8 cellular contexts compared by ENCODE assay signal in the genomic region with DNA sequence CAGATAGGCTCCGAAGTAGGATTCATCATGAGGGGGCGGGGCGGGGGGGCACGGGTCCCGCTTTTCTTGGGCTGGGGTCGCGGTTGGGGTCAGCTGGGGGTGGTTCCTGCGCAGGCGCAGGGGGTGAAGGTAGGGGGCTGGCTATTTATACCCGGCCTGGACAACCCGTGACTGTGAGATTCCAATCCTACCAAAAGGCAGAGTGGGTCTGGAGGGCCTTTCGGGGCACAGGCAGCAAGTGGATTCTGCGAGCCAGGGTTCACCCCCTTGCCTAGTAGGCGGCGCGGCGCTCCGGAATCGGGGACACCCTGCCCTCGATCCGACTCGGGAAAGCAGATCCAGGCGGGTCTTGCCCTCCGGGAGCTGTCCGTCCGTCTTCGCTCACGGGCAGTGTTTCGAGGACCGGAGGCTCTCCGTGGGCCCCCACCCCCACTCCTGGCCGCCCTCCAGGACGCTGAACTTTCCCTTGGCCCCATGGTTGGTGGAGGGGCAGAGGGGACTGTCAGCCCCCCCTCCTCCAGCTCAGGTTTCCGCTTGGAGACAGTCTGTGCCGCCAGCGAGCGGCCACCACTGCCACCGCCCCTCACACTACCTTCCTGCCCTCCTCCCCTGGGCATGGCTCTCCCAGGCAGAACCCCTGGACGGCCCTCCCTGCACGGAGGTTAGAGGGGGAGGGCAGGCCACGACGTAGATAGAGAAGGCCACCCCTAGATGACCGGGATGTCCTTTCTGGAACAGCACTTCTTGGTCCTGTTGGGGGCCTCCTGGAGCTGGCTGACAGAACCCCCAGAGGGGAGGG. TPM values are rescaled to one million over a fixed set of nuclear protein-coding genes. Genes with fewer than 3 reads are reported as not detected.
DNase-seq lines count a peak whose midpoint lies in the region; TF ChIP-seq lines count a peak whose summit lies in the region.

No MANE protein-coding gene starts in this region.

- no peak overlapping the region for H3K27ac Mint-ChIP-seq in Calu3 (ENCODE audit: unreplicated experiment)
- H3K27ac Mint-ChIP-seq in neural progenitor cell: no peak overlapping the region

- peak overlapping the region; percentile 76 for H3K4me2 ChIP-seq in neural progenitor cell

- TF ChIP-seq CTCF in Calu3 (IDR thresholded peaks at IDR 0.05; ENCODE audit: unreplicated experiment) (no peak), Peyer's patch (IDR thresholded peaks at IDR 0.05) (no peak), esophagus squamous epithelium (IDR thresholded peaks at IDR 0.05) (no peak), neural progenitor cell (IDR thresholded peaks at IDR 0.05) (no peak)

- H3K4me3 Mint-ChIP-seq in Calu3 (ENCODE audit: low read depth, unreplicated experiment) (peak overlapping the region; percentile 75), neural progenitor cell (peak overlapping the region; percentile 88)

- H3K4me1 Mint-ChIP-seq in Calu3 (ENCODE audit: low read depth, unreplicated experiment): peaks cover 16% of the 10 kb centered on the region
- peaks cover 18% of the 10 kb centered on the region for H3K4me1 Mint-ChIP-seq in neural progenitor cell

- CTCF ChIA-PET in Calu3 (lab: Charles Lee): no interaction called here

- WGBS in esophagus squamous epithelium, 2 donors: 31% methylated on average over 14 of the region's 43 CpGs; no CpG with 5 or more reads in 1 of the 2 donors

- DNase-seq in Calu3: no peak
- no peak for DNase-seq in Peyer's patch
- DNase-seq in esophagus squamous epithelium (lab: John Stamatoyannopoulos, UW): no peak
- no peak for DNase-seq in neural progenitor cell (ENCODE audit: low spot score)
- DNase-seq in NK-92 (lab: John Stamatoyannopoulos, UW; ENCODE audit: unreplicated experiment): no peak
- DNase-seq in AG08396 (ENCODE audit: low spot score): no peak
- no peak for DNase-seq in NCI-H1048 (lab: John Stamatoyannopoulos, UW)
- no peak for DNase-seq in stimulated activated CD8-positive, alpha-beta memory T cell treated with anti-CD3 and anti-CD28 coated beads, Interleukin-4, amount 100 ng/mL, for 48 hours

- H3K4me3 ChIP-seq in Peyer's patch (peak overlapping the region; percentile 38 to 63 (median 55)), esophagus squamous epithelium (peak overlapping the region; percentile 31 to 73 (median 58)), neural progenitor cell (peak overlapping the region; percentile 56)

- H3K36me3 ChIP-seq in Peyer's patch (no peaks in the 10 kb centered on the region), esophagus squamous epithelium (peaks cover 0 to 32% (median 0%) of the 10 kb centered on the region in 3 donors), neural progenitor cell (no peaks in the 10 kb centered on the region)

- H4K20me1 ChIP-seq in neural progenitor cell (ENCODE audit: low read depth): peaks cover 16% of the 10 kb centered on the region

- no peaks in the 10 kb centered on the region for H3K9me3 Mint-ChIP-seq in Calu3 (ENCODE audit: low read depth, unreplicated experiment)
- H3K9me3 Mint-ChIP-seq in neural progenitor cell: peaks cover 1% of the 10 kb centered on the region

- H3K36me3 Mint-ChIP-seq in Calu3 (ENCODE audit: insufficient read depth, unreplicated experiment) (peaks cover 14% of the 10 kb centered on the region), neural progenitor cell (peaks cover 1% of the 10 kb centered on the region)

- H3K79me2 ChIP-seq in neural progenitor cell (ENCODE audit: low read depth): no peaks in the 10 kb centered on the region

- no peaks in the 10 kb centered on the region for H3K27me3 ChIP-seq in Peyer's patch
- H3K27me3 ChIP-seq in esophagus squamous epithelium: peaks cover 0 to 31% (median 0%) of the 10 kb centered on the region in 4 donors
- peaks cover 47% of the 10 kb centered on the region for H3K27me3 ChIP-seq in neural progenitor cell

- no peak for TF ChIP-seq POLR2A in Peyer's patch (IDR thresholded peaks at IDR 0.05)
- TF ChIP-seq POLR2A in esophagus squamous epithelium (IDR thresholded peaks at IDR 0.05): no peak

- H3K27me3 Mint-ChIP-seq in Calu3 (ENCODE audit: unreplicated experiment): peaks cover 27% of the 10 kb centered on the region
- peaks cover 18% of the 10 kb centered on the region for H3K27me3 Mint-ChIP-seq in neural progenitor cell (ENCODE audit: insufficient read depth, low read depth)

- intact Hi-C loops in Calu3 (cut with micrococcal nuclease; ENCODE audit: unreplicated experiment): loop anchor here (2.0 kb wide), 1 partner anchor 13 kb away; the partner anchor contains the start of gene YBX2
- intact Hi-C loops in esophagus squamous epithelium (cut with DNase I): no loop called here

- H3K4me1 ChIP-seq in Peyer's patch: peaks cover 2 to 28% (median 16%) of the 10 kb centered on the region in 4 donors
- peaks cover 23 to 55% (median 27%) of the 10 kb centered on the region in 3 donors for H3K4me1 ChIP-seq in esophagus squamous epithelium
- peaks cover 4% of the 10 kb centered on the region for H3K4me1 ChIP-seq in neural progenitor cell

- peak overlapping the region; percentile 71 for H2AFZ ChIP-seq in neural progenitor cell (replicated peaks)

- BruUV-seq in Calu3 (replicated peaks; lab: Mats Ljungman, UMichigan): no TSS peak

- no peak overlapping the region for H3K9ac ChIP-seq in neural progenitor cell

- H3F3A ChIP-seq in neural progenitor cell (ENCODE audit: low read depth): peaks cover 16% of the 10 kb centered on the region

- H3K27ac ChIP-seq in Peyer's patch: peak overlapping the region; percentile 25 to 83 (median 60)
- H3K27ac ChIP-seq in esophagus squamous epithelium: peak overlapping the region; percentile 70 to 92 (median 90)
- H3K27ac ChIP-seq in neural progenitor cell: no peak overlapping the region

- no peaks in the 10 kb centered on the region for H3K9me3 ChIP-seq in Peyer's patch
- no peaks in the 10 kb centered on the region for H3K9me3 ChIP-seq in esophagus squamous epithelium
- no peaks in the 10 kb centered on the region for H3K9me3 ChIP-seq in neural progenitor cell (ENCODE audit: low read depth)

RNA-seq across cellular contexts. Expression of gene SLC2A4, which starts 0.6 kb away (rescaled TPM):
- total RNA-seq in Calu3 (2022) (0.19 and 0.20 TPM in 2 replicates), Peyer's patch (1 to 10 TPM in 3 of 4 donors, not detected in 1; 1.1 to 7.6 (median 4.8) TPM), esophagus squamous epithelium (10 to 100 TPM in 1 of 4 donors, 1 to 10 TPM in 2, under 1 TPM in 1; 0.83 to 21.7 (median 2.5) TPM), neural progenitor cell (ENCODE audit: low replicate concordance) (1.7 and 7.3 TPM in 2 replicates)

RNA-seq across cellular contexts. Expression of gene YBX2, which starts 12.3 kb away (rescaled TPM):
- total RNA-seq in Calu3 (2022) (0.24 and 0.49 TPM in 2 replicates), Peyer's patch (10 to 100 TPM; 20.7 to 70.0 (median 24.6) TPM), esophagus squamous epithelium (1 to 10 TPM in 3 of 4 donors, under 1 TPM in 1; 0.44 to 3.8 (median 2.3) TPM), neural progenitor cell (ENCODE audit: low replicate concordance) (2.7 and 9.1 TPM in 2 replicates)

RNA-seq across cellular contexts. Expression of gene CLDN7, which starts 19.9 kb away (rescaled TPM):
- total RNA-seq in Calu3 (2022) (266 and 314 TPM in 2 replicates), Peyer's patch (1,000 to 10,000 TPM in 1 of 4 donors, 100 to 1,000 TPM in 2, 10 to 100 TPM in 1; 80.0 to 1,052 (median 864) TPM), esophagus squamous epithelium (100 to 1,000 TPM; 172 to 411 (median 208) TPM), neural progenitor cell (ENCODE audit: low replicate concordance) (0.32 and 1.3 TPM in 2 replicates)

RNA-seq across cellular contexts. Expression of gene EIF5A, which starts 25.3 kb away (rescaled TPM):
- 608 and 648 TPM in 2 replicates for total RNA-seq in Calu3 (2022)
- total RNA-seq in Peyer's patch: 100 to 1,000 TPM in 3 of 4 donors, 10 to 100 TPM in 1; 94.4 to 128 (median 120) TPM
- total RNA-seq in esophagus squamous epithelium: 100 to 1,000 TPM; 324 to 543 (median 394) TPM
- total RNA-seq in neural progenitor cell (ENCODE audit: low replicate concordance): 251 and 370 TPM in 2 replicates

RNA-seq across cellular contexts. Expression of gene ELP5, which starts 30.1 kb away (rescaled TPM):
- total RNA-seq in Calu3 (2022): 20.3 and 21.3 TPM in 2 replicates
- total RNA-seq in Peyer's patch: 10 to 100 TPM; 15.1 to 75.1 (median 29.0) TPM
- 10 to 100 TPM; 14.9 to 21.8 (median 16.6) TPM for total RNA-seq in esophagus squamous epithelium
- total RNA-seq in neural progenitor cell (ENCODE audit: low replicate concordance): 17.5 and 42.2 TPM in 2 replicates

Comparison
In these comparisons a context has a peak if more than half of its experiments do, and no peak if none do; other contexts are left out.
1. RNA of gene CLDN7, which starts 19.9 kb away (total RNA-seq): 80.0 to 1,052 TPM in Peyer's patch, 266 to 314 TPM in Calu3 and 172 to 411 TPM in esophagus squamous epithelium; 0.32 to 1.3 TPM in neural progenitor cell; every median in the first group is over 10 times any median in the second.
2. Peak in every context shown above with its lines, with median percentiles within 50 percentile points of each other: H3K4me3 ChIP-seq.